Comparison of ENCODE assay signal across 8 cellular contexts in the genomic region with DNA sequence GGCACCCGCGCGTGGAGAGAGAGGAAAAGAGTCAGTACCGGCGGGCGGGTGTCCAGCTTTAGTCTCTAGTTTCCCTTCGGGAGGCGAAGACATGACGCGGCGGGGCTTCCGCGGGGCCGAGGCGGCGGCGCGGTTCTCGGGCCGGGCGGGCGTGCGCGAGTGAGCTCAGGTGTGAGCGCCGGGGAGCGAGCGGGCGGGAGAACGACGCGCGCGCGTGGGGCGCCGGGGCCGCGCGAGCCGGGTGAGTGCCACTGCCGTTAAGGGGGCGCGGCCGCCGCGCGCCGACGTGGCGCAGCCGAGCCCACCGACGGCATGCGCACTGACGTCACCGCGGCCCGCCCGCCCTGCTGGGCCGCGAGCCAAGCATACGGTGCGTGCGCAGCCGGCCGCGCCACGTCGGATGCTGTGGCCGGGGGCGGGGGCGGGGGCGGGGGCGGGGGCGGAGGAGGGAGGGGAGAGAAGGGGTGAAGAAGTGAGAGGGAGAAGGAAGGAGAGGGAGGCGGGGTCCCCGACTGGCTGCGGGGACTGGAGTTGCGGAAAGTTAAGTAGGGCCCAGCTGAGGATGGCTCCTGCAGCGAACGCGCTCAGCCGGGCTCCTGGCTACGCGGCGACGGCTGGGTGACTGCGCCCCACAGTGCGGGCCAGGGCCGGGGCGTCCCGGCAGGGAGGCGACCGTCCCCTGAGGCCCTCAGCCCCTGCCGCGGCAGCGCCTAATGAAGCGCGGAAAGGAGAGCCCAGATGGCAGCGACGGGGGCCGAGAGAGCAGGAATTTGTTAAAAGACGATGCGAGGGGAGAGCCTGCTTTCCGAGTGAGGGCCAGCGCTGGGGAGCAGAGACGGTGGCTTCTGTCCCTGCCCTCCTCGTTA. TPM values are rescaled to one million over a fixed set of nuclear protein-coding genes. Genes with fewer than 3 reads are reported as not detected.
DNase-seq lines count a peak whose midpoint lies in the region; ATAC-seq and TF ChIP-seq lines count a peak whose summit lies in the region.

A gene with protein sequence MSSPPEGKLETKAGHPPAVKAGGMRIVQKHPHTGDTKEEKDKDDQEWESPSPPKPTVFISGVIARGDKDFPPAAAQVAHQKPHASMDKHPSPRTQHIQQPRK (minus strand): TSS at position 259 of the 866 bp plus-strand sequence. CDS start 166 bp downstream, at position 93.

- TF ChIP-seq CTCF in HFF-Myc (IDR thresholded peaks at IDR 0.05; ENCODE audit: low read depth, low read length, missing control alignments) = no peak
- no peak for TF ChIP-seq CTCF in glutamatergic neuron (IDR thresholded peaks at IDR 0.05; ENCODE audit: partially characterized antibody, unreplicated experiment)
- TF ChIP-seq CTCF in osteocyte (IDR thresholded peaks at IDR 0.05) = no peak
- TF ChIP-seq CTCF in thoracic aorta (IDR thresholded peaks at IDR 0.05) = no peak

- no peaks in the 10 kb centered on the region for H3K9me3 Mint-ChIP-seq in activated naive CD8-positive, alpha-beta T cell (ENCODE audit: low read depth)
- H3K9me3 Mint-ChIP-seq in glutamatergic neuron (ENCODE audit: unreplicated experiment) (peaks cover 6% of the 10 kb centered on the region), osteocyte (ENCODE audit: unreplicated experiment) (no peaks in the 10 kb centered on the region)

- H3K27ac ChIP-seq in thoracic aorta = peak within 1 kb of the TSS; percentile 94 to 95

- no peaks in the 10 kb centered on the region for H3K27me3 ChIP-seq in thoracic aorta (replicated peaks; ENCODE audit: insufficient read depth)

- H3K36me3 ChIP-seq in thoracic aorta = no peaks in the 10 kb centered on the region

- no peaks in the 10 kb centered on the region for H3K9me3 ChIP-seq in thoracic aorta

- H3K4me3 Mint-ChIP-seq in activated naive CD8-positive, alpha-beta T cell = peak within 1 kb of the TSS; percentile 91
- H3K4me3 Mint-ChIP-seq in glutamatergic neuron (ENCODE audit: unreplicated experiment) (peak within 1 kb of the TSS; percentile 92), osteocyte (ENCODE audit: unreplicated experiment) (peak within 1 kb of the TSS; percentile 94)

- H3K27me3 Mint-ChIP-seq in activated naive CD8-positive, alpha-beta T cell = no peaks in the 10 kb centered on the region
- H3K27me3 Mint-ChIP-seq in glutamatergic neuron (ENCODE audit: unreplicated experiment) = peaks cover 6% of the 10 kb centered on the region
- H3K27me3 Mint-ChIP-seq in osteocyte (ENCODE audit: unreplicated experiment) = no peaks in the 10 kb centered on the region

- H3K4me1 ChIP-seq in thoracic aorta (ENCODE audit: control insufficient read depth in 1 of 2, low read depth in 2 of 2) = peaks cover 23 to 52% of the 10 kb centered on the region in 2 donors

- H3K27ac Mint-ChIP-seq in activated naive CD8-positive, alpha-beta T cell = peak within 1 kb of the TSS; percentile 91
- H3K27ac Mint-ChIP-seq in glutamatergic neuron (ENCODE audit: unreplicated experiment) = peak within 1 kb of the TSS; percentile 82
- peak within 1 kb of the TSS; percentile 97 for H3K27ac Mint-ChIP-seq in osteocyte (ENCODE audit: unreplicated experiment)

- H3K4me3 ChIP-seq in GM08714 (ENCODE audit: low read length) = peak within 1 kb of the TSS; percentile 85
- H3K4me3 ChIP-seq in HFF-Myc (replicated peaks; ENCODE audit: low read depth, low read length) = peak within 1 kb of the TSS; percentile 69
- H3K4me3 ChIP-seq in thoracic aorta = peak within 1 kb of the TSS; percentile 86

- ATAC-seq in thoracic aorta (ENCODE audit: insufficient number of reproducible peaks, low FRiP score, low read depth) = peak; percentile 70

- H3K4me1 Mint-ChIP-seq in activated naive CD8-positive, alpha-beta T cell (ENCODE audit: low read depth) = peaks cover 43% of the 10 kb centered on the region
- H3K4me1 Mint-ChIP-seq in glutamatergic neuron (ENCODE audit: low read depth, unreplicated experiment) (peaks cover 14% of the 10 kb centered on the region), osteocyte (ENCODE audit: unreplicated experiment) (peaks cover 36% of the 10 kb centered on the region)

- no peaks in the 10 kb centered on the region for H3K36me3 Mint-ChIP-seq in activated naive CD8-positive, alpha-beta T cell
- no peaks in the 10 kb centered on the region for H3K36me3 Mint-ChIP-seq in glutamatergic neuron (ENCODE audit: unreplicated experiment)
- peaks cover 3% of the 10 kb centered on the region for H3K36me3 Mint-ChIP-seq in osteocyte (ENCODE audit: unreplicated experiment)

- peak; percentile 44 for DNase-seq in HFF-Myc (ENCODE audit: extremely low read depth, low read depth)
- peak; percentile 91 for DNase-seq in MV-4-11 (lab: John Stamatoyannopoulos, UW)
- DNase-seq in SKM-1 treated with dmso at 0.1 percent for 144 hours (lab: John Stamatoyannopoulos, UW; ENCODE audit: unreplicated experiment) = peak; percentile 88
- peak; percentile 90 for DNase-seq in glutamatergic neuron
- peak; percentile 96 for DNase-seq in osteocyte (ENCODE audit: extremely low spot score, unreplicated experiment)
- no peak for DNase-seq in thoracic aorta (ENCODE audit: low spot score)

RNA-seq across cellular contexts. Expression of the gene that starts here (rescaled TPM):
- total RNA-seq in glutamatergic neuron (ENCODE audit: unreplicated experiment) = 38.5 TPM
- 168 and 173 TPM in 2 replicates for total RNA-seq in osteocyte
- 100 to 1,000 TPM in 1 of 2 donors, 10 to 100 TPM in 1; 79.6 to 113 TPM for total RNA-seq in thoracic aorta
